ENCODE assay signal across 9 cellular contexts in genomic region chr5:154945695-154946301, GRCh38. TPM values are rescaled to one million over a fixed set of nuclear protein-coding genes. Genes with fewer than 3 reads are reported as not detected.
DNase-seq lines count a peak whose midpoint lies in the region; ATAC-seq, FAIRE-seq and TF ChIP-seq lines count a peak whose summit lies in the region.
"Had no signal": no experiment of that assay in that cellular context is flagged by ENCODE, and none has a peak within 500 bp of the region (broad histone marks: within the 10 kb centered on the region; RNA-seq: fewer than 3 reads in every experiment).

No MANE protein-coding gene starts in this region.

- peaks cover 52% of the 10 kb centered on the region for H4K20me1 ChIP-seq in astrocyte (ENCODE audit: insufficient read depth, low read length)

- H3K4me3 Mint-ChIP-seq in astrocyte (ENCODE audit: unreplicated experiment), result no peak overlapping the region
- H3K4me3 Mint-ChIP-seq: dendritic cell treated with granulocyte-macrophage colony-stimulating factor and Interleukin-4, amounts not matched to agents 40 ng/mL and 50 ng/mL, for 4 days had no signal

- ATAC-seq in right lobe of liver, result peak in 1 of 4 donors; percentile 13

- FAIRE-seq in astrocyte (lab: Jason Lieb, UNC), result no peak

- peaks cover 7% of the 10 kb centered on the region for H3K4me1 Mint-ChIP-seq in astrocyte (ENCODE audit: low read depth, unreplicated experiment)

- H3K4me3 ChIP-seq in AG10803 (ENCODE audit: low read length) (no peak overlapping the region), astrocyte (ENCODE audit: insufficient read depth, low read depth, low read length) (no peak overlapping the region), right lobe of liver (no peak overlapping the region)

- WGBS in right lobe of liver (ENCODE audit: insufficient coverage, low coverage, low lambda C conversion rate, missing lambda C conversion rate), result 94% methylated on average over 2 of the region's 2 CpGs

- H3K9me3 ChIP-seq in astrocyte (ENCODE audit: insufficient read depth, low read depth, low read length), result no peaks in the 10 kb centered on the region
- no peaks in the 10 kb centered on the region for H3K9me3 ChIP-seq in right lobe of liver

- TF ChIP-seq CTCF in AG10803 (conservative IDR thresholded peaks at IDR 0.05; ENCODE audit: low read length) (peak; percentile 65), GM13977 (IDR thresholded peaks at IDR 0.05; ENCODE audit: extremely low read depth, insufficient read depth, missing control alignments) (peak; percentile 53), astrocyte (IDR thresholded peaks at IDR 0.05; ENCODE audit: insufficient read depth, low read depth, low read length) (peak; percentile 61), right lobe of liver (IDR thresholded peaks at IDR 0.05) (peak; percentile 54 to 67 (median 62))

- in situ Hi-C loops in GM13977 (cut with MboI; ENCODE audit: low pct_unique_long_range_greater_than_20kb, low sequenced_read_pairs, unreplicated experiment), result no loop called here

- no peaks in the 10 kb centered on the region for H3K27me3 Mint-ChIP-seq in astrocyte (ENCODE audit: low read depth, unreplicated experiment)
- H3K27me3 Mint-ChIP-seq: dendritic cell treated with granulocyte-macrophage colony-stimulating factor and Interleukin-4, amounts not matched to agents 40 ng/mL and 50 ng/mL, for 4 days had no signal

- H3K27me3 ChIP-seq in astrocyte (ENCODE audit: insufficient read depth, low read length) (no peaks in the 10 kb centered on the region), right lobe of liver (no peaks in the 10 kb centered on the region)

- no peak overlapping the region for H3K9ac ChIP-seq in astrocyte (ENCODE audit: low read length)

- H3K4me2 ChIP-seq in astrocyte (ENCODE audit: low read length), result no peak overlapping the region

- H2AFZ ChIP-seq in astrocyte (ENCODE audit: low read depth, low read length), result no peak overlapping the region

- no peaks in the 10 kb centered on the region for H3K36me3 Mint-ChIP-seq in astrocyte (ENCODE audit: low read depth, unreplicated experiment)

- H3K27ac ChIP-seq in astrocyte (ENCODE audit: low read depth, low read length), result no peak overlapping the region
- H3K27ac ChIP-seq in right lobe of liver, result no peak overlapping the region

- H3K79me2 ChIP-seq in astrocyte (ENCODE audit: insufficient read depth, low read length), result peaks cover 90% of the 10 kb centered on the region

- H3K9me3 Mint-ChIP-seq in astrocyte (ENCODE audit: unreplicated experiment), result no peaks in the 10 kb centered on the region
- H3K9me3 Mint-ChIP-seq: dendritic cell treated with granulocyte-macrophage colony-stimulating factor and Interleukin-4, amounts not matched to agents 40 ng/mL and 50 ng/mL, for 4 days had no signal

- intact Hi-C loops in right lobe of liver (cut with DNase I), result no loop called here

- H3K4me1 ChIP-seq in astrocyte (ENCODE audit: insufficient read depth, low read length), result peaks cover 7% of the 10 kb centered on the region
- peaks cover 0 to 10% (median 5%) of the 10 kb centered on the region in 4 donors for H3K4me1 ChIP-seq in right lobe of liver

- H3K36me3 ChIP-seq in astrocyte (ENCODE audit: insufficient read depth, low read length) (peaks cover 3% of the 10 kb centered on the region), right lobe of liver (no peaks in the 10 kb centered on the region)

- no peak for TF ChIP-seq POLR2A in right lobe of liver (IDR thresholded peaks at IDR 0.05)

- DNase-seq in AG10803 (ENCODE audit: low read depth), result peak; percentile 30
- no peak for DNase-seq in GM13977 (ENCODE audit: low spot score)
- DNase-seq in astrocyte (ENCODE audit: low read depth), result no peak
- no peak for DNase-seq in right lobe of liver
- no peak for DNase-seq in mesenteric fat pad (ENCODE audit: low spot score)
- DNase-seq in stimulated activated CD4-positive, alpha-beta T cell treated with anti-CD3 and anti-CD28 coated beads, Interleukin-4, amount 100 ng/mL, for 1 hour, result no peak
- no peak for DNase-seq in GDM1 (lab: John Stamatoyannopoulos, UW)
- no peak for DNase-seq in anterior cingulate cortex (lab: John Stamatoyannopoulos, UW)

- H3K27ac Mint-ChIP-seq in astrocyte (ENCODE audit: unreplicated experiment), result no peak overlapping the region
- H3K27ac Mint-ChIP-seq: dendritic cell treated with granulocyte-macrophage colony-stimulating factor and Interleukin-4, amounts not matched to agents 40 ng/mL and 50 ng/mL, for 4 days had no signal

RNA-seq across cellular contexts. Expression of gene MRPL22, which starts 4.9 kb away (rescaled TPM):
- total RNA-seq in astrocyte (41.7 and 49.1 TPM in 2 replicates), right lobe of liver (10 to 100 TPM; 22.0 to 30.9 (median 26.4) TPM), mesenteric fat pad (38.8 TPM)

RNA-seq across cellular contexts. Expression of gene GEMIN5, which starts 7.8 kb away (rescaled TPM):
- 13.8 and 14.8 TPM in 2 replicates for total RNA-seq in astrocyte
- 10 to 100 TPM in 1 of 6 experiments, 1 to 10 TPM in 5; 5.7 to 11.3 (median 7.5) TPM for total RNA-seq in right lobe of liver
- total RNA-seq in mesenteric fat pad, result 20.1 TPM
